In the genomic region with DNA sequence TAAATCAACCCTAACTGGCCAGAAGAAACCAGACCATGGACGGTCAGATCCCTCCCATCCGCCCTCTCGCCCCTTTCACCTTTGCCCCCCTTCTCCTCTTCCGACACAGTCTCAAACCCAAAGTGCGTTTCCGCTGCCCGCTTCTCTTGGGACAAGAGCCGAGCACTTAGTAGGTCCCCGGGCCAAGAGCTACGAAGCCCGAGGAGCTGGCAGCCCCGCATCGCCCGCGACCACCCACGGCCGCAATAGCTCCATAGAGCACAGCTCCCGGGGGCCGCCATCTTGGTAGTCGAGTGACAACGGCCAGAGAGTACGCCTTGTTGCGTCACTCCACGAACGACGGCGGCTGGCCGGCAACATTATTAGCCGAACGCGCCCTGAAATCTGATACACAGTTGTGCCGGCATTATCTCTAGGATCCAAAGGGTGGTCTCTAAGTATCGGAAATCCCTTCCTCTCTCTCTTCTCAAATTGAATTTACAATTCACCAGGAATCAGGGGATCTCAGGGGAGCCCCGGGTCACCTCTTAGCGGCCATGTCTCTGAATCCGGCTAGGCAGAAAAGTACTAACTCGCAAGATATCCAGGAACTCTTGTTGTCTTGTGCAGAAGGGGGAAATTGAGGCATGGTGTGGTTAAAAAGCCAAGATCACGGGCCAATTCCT, we compare ENCODE assay signal across 1 cellular context.
TF ChIP-seq lines count a peak whose summit lies in the region.

A gene with protein sequence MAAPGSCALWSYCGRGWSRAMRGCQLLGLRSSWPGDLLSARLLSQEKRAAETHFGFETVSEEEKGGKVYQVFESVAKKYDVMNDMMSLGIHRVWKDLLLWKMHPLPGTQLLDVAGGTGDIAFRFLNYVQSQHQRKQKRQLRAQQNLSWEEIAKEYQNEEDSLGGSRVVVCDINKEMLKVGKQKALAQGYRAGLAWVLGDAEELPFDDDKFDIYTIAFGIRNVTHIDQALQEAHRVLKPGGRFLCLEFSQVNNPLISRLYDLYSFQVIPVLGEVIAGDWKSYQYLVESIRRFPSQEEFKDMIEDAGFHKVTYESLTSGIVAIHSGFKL (minus strand): TSS at position 298 of the 665 bp plus-strand sequence. CDS start 17 bp downstream, at position 281.

TF ChIP-seq in HepG2, 621 proteins besides CTCF, POLR2A, EP300 and RAD21 (continued from another document and continues in another):
- TF ChIP-seq, protein P1, sequence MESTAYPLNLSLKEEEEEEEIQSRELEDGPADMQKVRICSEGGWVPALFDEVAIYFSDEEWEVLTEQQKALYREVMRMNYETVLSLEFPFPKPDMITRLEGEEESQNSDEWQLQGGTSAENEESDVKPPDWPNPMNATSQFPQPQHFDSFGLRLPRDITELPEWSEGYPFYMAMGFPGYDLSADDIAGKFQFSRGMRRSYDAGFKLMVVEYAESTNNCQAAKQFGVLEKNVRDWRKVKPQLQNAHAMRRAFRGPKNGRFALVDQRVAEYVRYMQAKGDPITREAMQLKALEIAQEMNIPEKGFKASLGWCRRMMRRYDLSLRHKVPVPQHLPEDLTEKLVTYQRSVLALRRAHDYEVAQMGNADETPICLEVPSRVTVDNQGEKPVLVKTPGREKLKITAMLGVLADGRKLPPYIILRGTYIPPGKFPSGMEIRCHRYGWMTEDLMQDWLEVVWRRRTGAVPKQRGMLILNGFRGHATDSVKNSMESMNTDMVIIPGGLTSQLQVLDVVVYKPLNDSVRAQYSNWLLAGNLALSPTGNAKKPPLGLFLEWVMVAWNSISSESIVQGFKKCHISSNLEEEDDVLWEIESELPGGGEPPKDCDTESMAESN (CRISPR knock-in tag; conservative IDR thresholded peaks at IDR 0.05), result peak; percentile 64; the same call in 1 of the 2 replicates
- TF ChIP-seq ZBTB7A (CRISPR knock-in tag; IDR thresholded peaks at IDR 0.05) (peak; percentile 70; the same call in 1 of the 2 replicates), RBM22 (optimal IDR thresholded peaks at IDR 0.05; ENCODE audit: low read length) (no peak), MTA3 (CRISPR knock-in tag; IDR thresholded peaks at IDR 0.05) (no peak), ZNF276 (CRISPR knock-in tag; IDR thresholded peaks at IDR 0.05; ENCODE audit: low read depth) (peak; percentile 71; the same call in 1 of the 2 replicates), ZBTB33 (CRISPR knock-in tag; IDR thresholded peaks at IDR 0.05) (no peak), STAT5B (CRISPR knock-in tag; IDR thresholded peaks at IDR 0.05) (no peak), STAG1 (CRISPR knock-in tag; IDR thresholded peaks at IDR 0.05) (peak; percentile 5; the same call in 1 of the 2 replicates), ZNF317 (CRISPR knock-in tag; IDR thresholded peaks at IDR 0.05) (peak; percentile 68; the same call in 1 of the 2 replicates), ZSCAN21 (CRISPR knock-in tag; IDR thresholded peaks at IDR 0.05; ENCODE audit: borderline replicate concordance) (peak; percentile 84), JUND (CRISPR knock-in tag; IDR thresholded peaks at IDR 0.05) (peak; percentile 81), THRA (CRISPR knock-in tag; IDR thresholded peaks at IDR 0.05; ENCODE audit: borderline replicate concordance) (peak; percentile 54; the same call in 1 of the 2 replicates), MBD4 (IDR thresholded peaks at IDR 0.05; ENCODE audit: borderline replicate concordance, low read length) (no peak), GATA4 (IDR thresholded peaks at IDR 0.05; ENCODE audit: borderline replicate concordance, low read depth) (peak; percentile 42; the same call in 1 of the 2 replicates), MED13 (CRISPR knock-in tag; IDR thresholded peaks at IDR 0.05) (peak; percentile 60; the same call in 1 of the 2 replicates), ERF (CRISPR knock-in tag; IDR thresholded peaks at IDR 0.05) (peak; percentile 49; the same call in 1 of the 2 replicates), NR1H2 (CRISPR knock-in tag; IDR thresholded peaks at IDR 0.05; ENCODE audit: borderline replicate concordance, low read depth) (0 out of 2 replicates have a peak, but pooled peaks have one; percentile 75), BRCA1 (CRISPR knock-in tag; IDR thresholded peaks at IDR 0.05) (peak; percentile 81; the same call in 1 of the 2 replicates), ZNF83 (CRISPR knock-in tag; IDR thresholded peaks at IDR 0.05; ENCODE audit: borderline replicate concordance) (no peak), ZNF614 (CRISPR knock-in tag; IDR thresholded peaks at IDR 0.05; ENCODE audit: borderline replicate concordance) (peak; percentile 61; the same call in 1 of the 2 replicates), PHB2 (IDR thresholded peaks at IDR 0.05; ENCODE audit: partially characterized antibody) (no peak), CEBPZ (IDR thresholded peaks at IDR 0.05; ENCODE audit: low read length) (no peak), CBFB (CRISPR knock-in tag; IDR thresholded peaks at IDR 0.05) (no peak; the same call in 1 of the 2 replicates), ZSCAN5A (CRISPR knock-in tag; IDR thresholded peaks at IDR 0.05; ENCODE audit: borderline replicate concordance) (no peak)
- TF ChIP-seq, protein P2, sequence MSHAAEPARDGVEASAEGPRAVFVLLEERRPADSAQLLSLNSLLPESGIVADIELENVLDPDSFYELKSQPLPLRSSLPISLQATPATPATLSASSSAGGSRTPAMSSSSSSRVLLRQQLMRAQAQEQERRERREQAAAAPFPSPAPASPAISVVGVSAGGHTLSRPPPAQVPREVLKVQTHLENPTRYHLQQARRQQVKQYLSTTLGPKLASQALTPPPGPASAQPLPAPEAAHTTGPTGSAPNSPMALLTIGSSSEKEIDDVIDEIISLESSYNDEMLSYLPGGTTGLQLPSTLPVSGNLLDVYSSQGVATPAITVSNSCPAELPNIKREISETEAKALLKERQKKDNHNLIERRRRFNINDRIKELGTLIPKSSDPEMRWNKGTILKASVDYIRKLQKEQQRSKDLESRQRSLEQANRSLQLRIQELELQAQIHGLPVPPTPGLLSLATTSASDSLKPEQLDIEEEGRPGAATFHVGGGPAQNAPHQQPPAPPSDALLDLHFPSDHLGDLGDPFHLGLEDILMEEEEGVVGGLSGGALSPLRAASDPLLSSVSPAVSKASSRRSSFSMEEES (CRISPR knock-in tag; IDR thresholded peaks at IDR 0.05), result 0 out of 2 replicates have a peak, but pooled peaks have one; percentile 24
- TF ChIP-seq, protein P3, sequence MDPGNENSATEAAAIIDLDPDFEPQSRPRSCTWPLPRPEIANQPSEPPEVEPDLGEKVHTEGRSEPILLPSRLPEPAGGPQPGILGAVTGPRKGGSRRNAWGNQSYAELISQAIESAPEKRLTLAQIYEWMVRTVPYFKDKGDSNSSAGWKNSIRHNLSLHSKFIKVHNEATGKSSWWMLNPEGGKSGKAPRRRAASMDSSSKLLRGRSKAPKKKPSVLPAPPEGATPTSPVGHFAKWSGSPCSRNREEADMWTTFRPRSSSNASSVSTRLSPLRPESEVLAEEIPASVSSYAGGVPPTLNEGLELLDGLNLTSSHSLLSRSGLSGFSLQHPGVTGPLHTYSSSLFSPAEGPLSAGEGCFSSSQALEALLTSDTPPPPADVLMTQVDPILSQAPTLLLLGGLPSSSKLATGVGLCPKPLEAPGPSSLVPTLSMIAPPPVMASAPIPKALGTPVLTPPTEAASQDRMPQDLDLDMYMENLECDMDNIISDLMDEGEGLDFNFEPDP (CRISPR knock-in tag; conservative IDR thresholded peaks at IDR 0.05), result 0 out of 2 replicates have a peak, but pooled peaks have one; percentile 78
- TF ChIP-seq, protein P4, sequence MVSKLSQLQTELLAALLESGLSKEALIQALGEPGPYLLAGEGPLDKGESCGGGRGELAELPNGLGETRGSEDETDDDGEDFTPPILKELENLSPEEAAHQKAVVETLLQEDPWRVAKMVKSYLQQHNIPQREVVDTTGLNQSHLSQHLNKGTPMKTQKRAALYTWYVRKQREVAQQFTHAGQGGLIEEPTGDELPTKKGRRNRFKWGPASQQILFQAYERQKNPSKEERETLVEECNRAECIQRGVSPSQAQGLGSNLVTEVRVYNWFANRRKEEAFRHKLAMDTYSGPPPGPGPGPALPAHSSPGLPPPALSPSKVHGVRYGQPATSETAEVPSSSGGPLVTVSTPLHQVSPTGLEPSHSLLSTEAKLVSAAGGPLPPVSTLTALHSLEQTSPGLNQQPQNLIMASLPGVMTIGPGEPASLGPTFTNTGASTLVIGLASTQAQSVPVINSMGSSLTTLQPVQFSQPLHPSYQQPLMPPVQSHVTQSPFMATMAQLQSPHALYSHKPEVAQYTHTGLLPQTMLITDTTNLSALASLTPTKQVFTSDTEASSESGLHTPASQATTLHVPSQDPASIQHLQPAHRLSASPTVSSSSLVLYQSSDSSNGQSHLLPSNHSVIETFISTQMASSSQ (IDR thresholded peaks at IDR 0.05; ENCODE audit: low read depth), result no peak
- TF ChIP-seq, protein P4 (CRISPR knock-in tag; IDR thresholded peaks at IDR 0.05; ENCODE audit: borderline replicate concordance), result peak; percentile 71; the same call in 1 of the 2 replicates
